In the genomic region with DNA sequence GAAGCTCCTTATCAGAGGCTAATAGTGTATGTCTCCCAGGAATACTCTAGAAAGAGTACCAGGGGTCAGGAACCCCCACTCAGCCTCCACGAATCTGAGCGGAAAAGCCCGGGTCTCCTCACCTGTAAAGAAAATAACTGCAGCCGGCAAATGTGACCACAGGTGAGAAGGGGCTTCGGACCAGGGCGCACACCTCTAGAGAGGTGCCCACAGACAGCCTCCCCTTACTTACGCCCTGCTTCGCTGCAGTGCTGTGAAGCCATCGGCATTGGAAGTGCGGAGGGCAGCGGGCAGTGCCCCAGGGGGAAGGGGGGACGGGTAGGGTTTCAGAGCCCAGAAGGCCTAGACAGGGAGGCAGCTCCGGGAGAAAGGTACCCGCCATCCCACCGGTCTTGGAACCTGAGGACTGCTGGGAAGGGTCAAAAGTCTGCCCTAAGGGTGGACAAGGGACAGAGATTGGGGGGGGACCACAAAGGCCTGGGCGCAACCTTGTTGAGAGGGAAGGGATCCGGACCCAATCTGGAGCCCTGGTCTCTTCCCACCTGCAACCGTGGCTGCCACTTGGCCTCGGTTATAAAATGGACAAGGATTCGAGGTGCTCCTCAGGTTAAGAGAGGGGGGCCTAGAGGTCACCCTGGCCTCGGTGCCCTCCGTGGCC, we compare ENCODE assay signal across 8 cellular contexts. TPM values are rescaled to one million over a fixed set of nuclear protein-coding genes. Genes with fewer than 3 reads are reported as not detected.
DNase-seq lines count a peak whose midpoint lies in the region; ATAC-seq and TF ChIP-seq lines count a peak whose summit lies in the region.

No MANE protein-coding gene starts in this region.

- ATAC-seq in CD8-positive, alpha-beta T cell = no peak
- ATAC-seq in GM19351 (IDR thresholded peaks at IDR 0.05; ENCODE audit: unreplicated experiment) = no peak

- no peak overlapping the region for H3K27ac ChIP-seq in CD8-positive, alpha-beta T cell (ENCODE audit: low read depth, low read length)
- H3K27ac ChIP-seq in SJCRH30 (peak overlapping the region; percentile 11; the same call in 1 of the 2 replicates), trophoblast cell (ENCODE audit: low read depth, low read length) (no peak overlapping the region)

- H3K18ac ChIP-seq in trophoblast cell (ENCODE audit: low read length) = no peak overlapping the region

- H3K27ac Mint-ChIP-seq in CD8-positive, alpha-beta T cell = no peak overlapping the region

- no peak overlapping the region for H4K8ac ChIP-seq in trophoblast cell (ENCODE audit: low read depth, low read length)

- no peak overlapping the region for H2AK5ac ChIP-seq in trophoblast cell (ENCODE audit: low read length)

- peaks cover 4% of the 10 kb centered on the region for H3K4me1 Mint-ChIP-seq in CD8-positive, alpha-beta T cell (ENCODE audit: low read depth)

- peak overlapping the region; percentile 79 for H3K4me2 ChIP-seq in trophoblast cell (ENCODE audit: low read length)

- peak overlapping the region; percentile 22 for H4K12ac ChIP-seq in trophoblast cell (ENCODE audit: low read depth, low read length)

- no peaks in the 10 kb centered on the region for H3K36me3 ChIP-seq in CD8-positive, alpha-beta T cell (ENCODE audit: insufficient read depth, low read length)
- H3K36me3 ChIP-seq in SJCRH30 = no peaks in the 10 kb centered on the region
- no peaks in the 10 kb centered on the region for H3K36me3 ChIP-seq in trophoblast cell (ENCODE audit: control insufficient read depth in 1 of 2, insufficient read depth in 2 of 2, low read length in 2 of 2)

- TF ChIP-seq CTCF in CD8-positive, alpha-beta T cell (IDR thresholded peaks at IDR 0.05) = no peak
- no peak for TF ChIP-seq CTCF in fibroblast of villous mesenchyme (IDR thresholded peaks at IDR 0.05; ENCODE audit: insufficient read depth, low read depth, low read length)

- H3K23ac ChIP-seq in trophoblast cell (ENCODE audit: low read length) = no peak overlapping the region

- no peak overlapping the region for H3K4me3 ChIP-seq in CD8-positive, alpha-beta T cell (ENCODE audit: low read depth, low read length)
- H3K4me3 ChIP-seq in SJCRH30 (peak overlapping the region; percentile 75), fibroblast of villous mesenchyme (ENCODE audit: low read depth, low read length) (peak overlapping the region; percentile 75), trophoblast cell (ENCODE audit: low read depth, low read length) (no peak overlapping the region)

- intact Hi-C loops in CD8-positive, alpha-beta T cell (cut with DNase I, micrococcal nuclease) = no loop called here

- H3K9me3 Mint-ChIP-seq in CD8-positive, alpha-beta T cell = no peaks in the 10 kb centered on the region

- H3K9me3 ChIP-seq in CD8-positive, alpha-beta T cell (ENCODE audit: low read length) = no peaks in the 10 kb centered on the region
- H3K9me3 ChIP-seq in SJCRH30 (replicated peaks) (no peaks in the 10 kb centered on the region), trophoblast cell (ENCODE audit: insufficient read depth, low read depth, low read length) (no peaks in the 10 kb centered on the region)

- H3K4me1 ChIP-seq in CD8-positive, alpha-beta T cell (ENCODE audit: insufficient read depth, low read length) = no peaks in the 10 kb centered on the region
- H3K4me1 ChIP-seq in SJCRH30 (peaks cover 24% of the 10 kb centered on the region), trophoblast cell (ENCODE audit: control insufficient read depth in 1 of 2, insufficient read depth in 2 of 2, low read length in 2 of 2) (peaks cover 10 to 19% of the 10 kb centered on the region in 2 experiments)

- peaks cover 2% of the 10 kb centered on the region for H3K79me2 ChIP-seq in trophoblast cell (ENCODE audit: control insufficient read depth, insufficient read depth, low read length, poor library complexity)

- H3K79me1 ChIP-seq in trophoblast cell (ENCODE audit: low read length) = peaks cover 9% of the 10 kb centered on the region

- H2BK120ac ChIP-seq in trophoblast cell (ENCODE audit: insufficient read depth, low read length, poor library complexity) = no peak overlapping the region

- peak overlapping the region; percentile 51 for H3K4me3 Mint-ChIP-seq in CD8-positive, alpha-beta T cell

- CTCF ChIA-PET in CD8-positive, alpha-beta T cell (lab: Charles Lee) = no interaction called here

- no peaks in the 10 kb centered on the region for H3K36me3 Mint-ChIP-seq in CD8-positive, alpha-beta T cell

- DNase-seq in CD8-positive, alpha-beta T cell = no peak
- DNase-seq in SJCRH30 = no peak
- DNase-seq in fibroblast of villous mesenchyme (ENCODE audit: low read depth) = no peak
- no peak for DNase-seq in trophoblast cell
- no peak for DNase-seq in GM19238 (ENCODE audit: insufficient read length, low spot score)
- DNase-seq in EL = no peak
- no peak for DNase-seq in T-helper 2 cell

- no CpG with 5 or more reads among the region's 22 CpGs for WGBS in trophoblast cell (ENCODE audit: extremely low coverage, insufficient coverage, insufficient read length)

- H3K4ac ChIP-seq in trophoblast cell (ENCODE audit: low read depth, low read length) = no peak overlapping the region

- no peak overlapping the region for H2AFZ ChIP-seq in trophoblast cell (ENCODE audit: insufficient read depth, low read length, poor library complexity)

- no peaks in the 10 kb centered on the region for H3K27me3 ChIP-seq in CD8-positive, alpha-beta T cell (ENCODE audit: insufficient read depth, low read length)
- H3K27me3 ChIP-seq in SJCRH30 = no peaks in the 10 kb centered on the region
- peaks cover 4% of the 10 kb centered on the region for H3K27me3 ChIP-seq in trophoblast cell (ENCODE audit: insufficient read depth, low read length)

- peak overlapping the region; percentile 27 for H2BK12ac ChIP-seq in trophoblast cell (ENCODE audit: low read length)

- H3K27me3 Mint-ChIP-seq in CD8-positive, alpha-beta T cell (ENCODE audit: low read depth) = peaks cover 39% of the 10 kb centered on the region

- no peak overlapping the region for H4K91ac ChIP-seq in trophoblast cell (ENCODE audit: low read depth, low read length)

- H3K14ac ChIP-seq in trophoblast cell (ENCODE audit: low read length) = no peak overlapping the region

- H3K9ac ChIP-seq in trophoblast cell (ENCODE audit: low read length) = no peak overlapping the region

- POLR2A ChIA-PET in CD8-positive, alpha-beta T cell (lab: Charles Lee) = no interaction called here

- no peak overlapping the region for H2BK5ac ChIP-seq in trophoblast cell (ENCODE audit: low read depth, low read length, poor library complexity)

RNA-seq across cellular contexts. Expression of a gene that starts 0.6 kb away (rescaled TPM):
- not detected for total RNA-seq in CD8-positive, alpha-beta T cell
- 2.2 and 2.6 TPM in 2 replicates for total RNA-seq in SJCRH30 (2014; rRNA removed; shearing (Covaris generic))
- total RNA-seq in fibroblast of villous mesenchyme = 14.5 and 17.7 TPM in 2 replicates
- 2.0 and 2.2 TPM in 2 replicates for polyA plus RNA-seq in trophoblast cell (2013)

Comparison
In these comparisons a context has a peak if more than half of its experiments do, and no peak if none do; other contexts are left out.
1. H3K4me3 ChIP-seq: peak in SJCRH30 (single experiment) and fibroblast of villous mesenchyme (single experiment); none in CD8-positive, alpha-beta T cell (single experiment) and trophoblast cell (single experiment).